Comparison of ENCODE assay signal across 36 cellular contexts in the genomic region with DNA sequence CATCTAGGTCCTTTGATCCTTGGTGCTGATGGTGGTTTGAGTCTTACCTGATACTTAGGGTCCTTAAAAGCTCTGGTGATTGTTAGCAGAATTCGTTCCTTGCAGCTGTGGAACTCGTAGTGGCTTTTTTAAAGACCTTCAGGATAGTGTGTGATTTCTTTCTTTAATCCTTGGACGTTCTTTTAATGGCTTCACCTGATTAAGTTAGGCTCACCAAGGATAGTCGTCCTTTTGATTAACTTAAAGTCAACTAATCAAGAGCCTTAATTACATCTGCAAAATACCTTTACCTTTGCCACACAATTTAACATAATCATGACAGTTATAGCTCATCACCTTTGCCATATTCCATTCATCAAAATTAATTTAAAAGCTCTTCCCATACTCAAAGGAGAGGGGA.
"Had no signal": no experiment of that assay in that cellular context is flagged by ENCODE, and none has a peak within 500 bp of the region (broad histone marks: within the 10 kb centered on the region; RNA-seq: fewer than 3 reads in every experiment).

No MANE protein-coding gene starts in this region.

- H3K4me3 ChIP-seq: MG63 had no signal

- DNase-seq: Karpas-422, Kasumi-1, MG63, MM.1S, MV-4-11, NCI-H1048, NCI-H1092, NCI-H1092 treated with DMSO at 0.1 percent for 48 hours, NCI-H1105, NCI-H1105 treated with DMSO at 0.1 percent for 48 hours, NCI-H1417, NCI-H1417 treated with DMSO at 0.1 percent for 48 hours, NCI-H1436, NCI-H1436 treated with DMSO at 0.1 percent for 48 hours, NCI-H146, NCI-H1694, NCI-H1694 treated with DMSO at 0.1 percent for 48 hours, NCI-H187, NCI-H187 treated with DMSO at 0.1 percent for 48 hours, NCI-H1930, NCI-H2029, NCI-H2029 treated with DMSO at 0.1 percent for 48 hours, NCI-H2081, NCI-H2081 treated with DMSO at 0.1 percent for 48 hours, NCI-H2107, NCI-H2171, NCI-H2171 treated with DMSO at 0.1 percent for 48 hours, NCI-H2227 treated with DMSO at 0.1 percent for 48 hours, NCI-H226, NCI-H345, NCI-H446, NCI-H446 treated with DMSO at 0.1 percent for 48 hours, NCI-H510A, NCI-H510A treated with DMSO at 0.1 percent for 48 hours, NCI-H524, NCI-H524 treated with DMSO at 0.1 percent for 48 hours had no signal

- H3K9me3 ChIP-seq: MG63 had no signal

- H3K27me3 ChIP-seq: MG63 had no signal

- H3K36me3 ChIP-seq: MG63 had no signal
